14 cellular contexts compared by ENCODE assay signal in the genomic region with DNA sequence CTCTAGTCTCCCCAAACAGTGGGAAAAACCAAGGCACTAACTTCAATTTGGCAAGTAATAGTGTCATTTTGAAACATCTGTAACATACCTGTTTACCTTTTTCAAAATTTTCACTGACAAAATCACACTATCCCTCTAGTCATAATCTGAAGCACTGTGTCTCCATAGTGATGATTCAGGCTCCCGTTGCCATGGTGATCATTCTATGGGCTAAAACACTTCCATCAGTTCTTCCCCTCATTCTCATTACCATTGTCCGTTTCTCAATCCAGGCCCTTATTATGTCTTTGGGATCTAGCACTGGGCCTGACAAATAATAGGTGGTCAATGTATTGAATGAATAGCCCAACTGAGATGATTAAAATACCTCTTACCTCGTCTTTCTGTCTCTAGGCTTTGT.
"Had no signal": no experiment of that assay in that cellular context is flagged by ENCODE, and none has a peak within 500 bp of the region (broad histone marks: within the 10 kb centered on the region; RNA-seq: fewer than 3 reads in every experiment).

No MANE protein-coding gene starts in this region.

- H3K27ac Mint-ChIP-seq: activated CD4-positive, alpha-beta T cell treated with anti-CD3 and anti-CD28 coated beads, Interleukin-2, amount 10 ng/mL, durations not matched to agents 7 days and 5 days; activated naive CD4-positive, alpha-beta T cell treated with anti-CD3 and anti-CD28 coated beads for 36 hours; activated naive CD8-positive, alpha-beta T cell treated with anti-CD3 and anti-CD28 coated beads, Interleukin-2, amount 50 U/mL, for 24 hours; activated T-helper 2 cell treated with anti-CD3 and anti-CD28 coated beads, Interferon-gamma antibody, Interleukin-2, Interleukin-4, amounts not matched to agents 10 μg/mL and 5 μg/mL and 100 μg/mL, durations not matched to agents 14 hours and 24 hours and 36 hours; nephron; type B pancreatic cell had no signal

- ATAC-seq: activated naive CD8-positive, alpha-beta T cell treated with anti-CD3 and anti-CD28 coated beads, Interleukin-2, amount 50 U/mL, for 24 hours; gastroesophageal sphincter; heart right ventricle; sciatic nerve; stimulated activated naive CD8-positive, alpha-beta T cell treated with anti-CD3 and anti-CD28 coated beads, Interleukin-15, Interleukin-2, amounts not matched to agents 100 U/mL and 50 U/mL, for 24 hours had no signal

- H3K4me3 ChIP-seq: breast epithelium, gastroesophageal sphincter, heart right ventricle had no signal

- H3K9me3 Mint-ChIP-seq: activated CD4-positive, alpha-beta T cell treated with anti-CD3 and anti-CD28 coated beads, Interleukin-2, amount 10 ng/mL, durations not matched to agents 7 days and 5 days; activated naive CD4-positive, alpha-beta T cell treated with anti-CD3 and anti-CD28 coated beads for 36 hours; activated naive CD8-positive, alpha-beta T cell treated with anti-CD3 and anti-CD28 coated beads, Interleukin-2, amount 50 U/mL, for 24 hours; activated T-helper 2 cell treated with anti-CD3 and anti-CD28 coated beads, Interferon-gamma antibody, Interleukin-2, Interleukin-4, amounts not matched to agents 10 μg/mL and 5 μg/mL and 100 μg/mL, durations not matched to agents 14 hours and 24 hours and 36 hours; nephron; type B pancreatic cell had no signal

- H3K36me3 Mint-ChIP-seq: type B pancreatic cell had no signal

- H3K4me1 Mint-ChIP-seq: nephron had no signal

- H3K36me3 ChIP-seq: breast epithelium, gastroesophageal sphincter, heart right ventricle had no signal

- H3K9me3 ChIP-seq: breast epithelium, gastroesophageal sphincter, heart right ventricle had no signal

- H3K4me3 Mint-ChIP-seq: activated CD4-positive, alpha-beta T cell treated with anti-CD3 and anti-CD28 coated beads, Interleukin-2, amount 10 ng/mL, durations not matched to agents 7 days and 5 days; activated naive CD4-positive, alpha-beta T cell treated with anti-CD3 and anti-CD28 coated beads for 36 hours; activated naive CD8-positive, alpha-beta T cell treated with anti-CD3 and anti-CD28 coated beads, Interleukin-2, amount 50 U/mL, for 24 hours; nephron; type B pancreatic cell had no signal

- H3K27ac ChIP-seq: breast epithelium, gastroesophageal sphincter, heart right ventricle had no signal

- DNase-seq: activated CD4-positive, alpha-beta T cell treated with anti-CD3 and anti-CD28 coated beads, Interleukin-2, amount 10 ng/mL, durations not matched to agents 7 days and 5 days; activated CD8-positive, alpha-beta memory T cell treated with anti-CD3 and anti-CD28 coated beads for 24 hours; activated naive CD4-positive, alpha-beta T cell treated with anti-CD3 and anti-CD28 coated beads for 36 hours; activated naive CD8-positive, alpha-beta T cell treated with anti-CD3 and anti-CD28 coated beads, Interleukin-2, amount 50 U/mL, for 24 hours; activated T-cell treated with anti-CD3 and anti-CD28 coated beads for 4 hours; aorta; heart right ventricle; stimulated activated naive CD8-positive, alpha-beta T cell treated with anti-CD3 and anti-CD28 coated beads, Interleukin-15, Interleukin-2, amounts not matched to agents 100 U/mL and 50 U/mL, for 24 hours had no signal
